ENCODE assay signal across 8 cellular contexts in genomic region chr12:12716845-12717585, GRCh38. TPM values are rescaled to one million over a fixed set of nuclear protein-coding genes. Genes with fewer than 3 reads are reported as not detected.
DNase-seq lines count a peak whose midpoint lies in the region; ATAC-seq and TF ChIP-seq lines count a peak whose summit lies in the region.

TSS of gene CDKN1B (plus strand) at chr12:12717368. CDS start at chr12:12717840, 472 bp downstream.

- peak within 1 kb of the TSS; percentile 97 for H3K4me3 Mint-ChIP-seq in activated naive CD8-positive, alpha-beta T cell treated with anti-CD3 and anti-CD28 coated beads for 36 hours
- H3K4me3 Mint-ChIP-seq in glutamatergic neuron (ENCODE audit: unreplicated experiment): peak within 1 kb of the TSS; percentile 99

- no peaks in the 10 kb centered on the region for H3K27me3 Mint-ChIP-seq in activated naive CD8-positive, alpha-beta T cell treated with anti-CD3 and anti-CD28 coated beads for 36 hours
- peaks cover 6% of the 10 kb centered on the region for H3K27me3 Mint-ChIP-seq in glutamatergic neuron (ENCODE audit: unreplicated experiment)

- H3K9me3 ChIP-seq in SU-DHL-6 (ENCODE audit: insufficient read depth, low read length): no peaks in the 10 kb centered on the region
- no peaks in the 10 kb centered on the region for H3K9me3 ChIP-seq in osteoblast (ENCODE audit: low read depth, low read length)
- no peaks in the 10 kb centered on the region for H3K9me3 ChIP-seq in thymus (ENCODE audit: control insufficient read depth)

- no peaks in the 10 kb centered on the region for H3K9me2 ChIP-seq in SU-DHL-6 (replicated peaks; ENCODE audit: insufficient read depth, low read length)

- peak within 1 kb of the TSS; percentile 88 for H3K9ac ChIP-seq in SU-DHL-6 (ENCODE audit: low read length)

- no peak for TF ChIP-seq CTCF in SU-DHL-6 (IDR thresholded peaks at IDR 0.05; ENCODE audit: insufficient read depth, low read length, poor library complexity, severe bottlenecking)
- TF ChIP-seq CTCF in glutamatergic neuron (IDR thresholded peaks at IDR 0.05; ENCODE audit: partially characterized antibody, unreplicated experiment): no peak
- TF ChIP-seq CTCF in osteoblast (IDR thresholded peaks at IDR 0.05; ENCODE audit: extremely low read depth, low read depth, low read length): no peak

- H4K20me1 ChIP-seq in SU-DHL-6 (ENCODE audit: low read depth, low read length): peaks cover 4% of the 10 kb centered on the region; the same call in 1 of the 2 replicates
- peaks cover 22% of the 10 kb centered on the region for H4K20me1 ChIP-seq in osteoblast (ENCODE audit: insufficient read depth, low read length)

- no peaks in the 10 kb centered on the region for H3K9me3 Mint-ChIP-seq in activated naive CD8-positive, alpha-beta T cell treated with anti-CD3 and anti-CD28 coated beads for 36 hours
- peaks cover 3% of the 10 kb centered on the region for H3K9me3 Mint-ChIP-seq in glutamatergic neuron (ENCODE audit: unreplicated experiment)

- H3K4me3 ChIP-seq in SU-DHL-6 (ENCODE audit: insufficient read depth, low read length, poor library complexity, severe bottlenecking): peak within 1 kb of the TSS; percentile 88
- peak within 1 kb of the TSS; percentile 81 for H3K4me3 ChIP-seq in osteoblast (ENCODE audit: insufficient read depth, low read length)
- H3K4me3 ChIP-seq in thymus (ENCODE audit: low read length): peak within 1 kb of the TSS; percentile 96

- H3K27ac ChIP-seq in SU-DHL-6 (ENCODE audit: low read depth, low read length): peak within 1 kb of the TSS; percentile 55
- peak within 1 kb of the TSS; percentile 97 for H3K27ac ChIP-seq in osteoblast (ENCODE audit: low read depth, low read length)
- H3K27ac ChIP-seq in thymus (ENCODE audit: low read depth): peak within 1 kb of the TSS; percentile 100

- H3K36me3 ChIP-seq in SU-DHL-6 (ENCODE audit: low read length) (peaks cover 17% of the 10 kb centered on the region; the same call in 1 of the 2 replicates), osteoblast (ENCODE audit: insufficient read depth, low read length) (peaks cover 24% of the 10 kb centered on the region), thymus (ENCODE audit: control insufficient read depth, insufficient read depth) (peaks cover 4% of the 10 kb centered on the region)

- peak within 1 kb of the TSS; percentile 89 for H3K4me2 ChIP-seq in SU-DHL-6 (ENCODE audit: low read depth, low read length, poor library complexity, severe bottlenecking)
- peak within 1 kb of the TSS; percentile 95 for H3K4me2 ChIP-seq in osteoblast (ENCODE audit: insufficient read depth, low read length)

- DNase-seq in GM04503 (ENCODE audit: low read depth): peak; percentile 71
- DNase-seq in NCI-H1417 (lab: John Stamatoyannopoulos, UW): peak; percentile 95 to 97 (median 96)
- DNase-seq in activated naive CD8-positive, alpha-beta T cell treated with anti-CD3 and anti-CD28 coated beads for 36 hours: peak; percentile 89
- DNase-seq in glutamatergic neuron: peak; percentile 82
- peak; percentile 97 for DNase-seq in osteoblast (ENCODE audit: insufficient read length, low spot score, missing footprints)

- H3K79me2 ChIP-seq in SU-DHL-6 (ENCODE audit: insufficient read depth, low read length): peaks cover 19% of the 10 kb centered on the region; the same call in 1 of the 2 replicates
- H3K79me2 ChIP-seq in osteoblast (ENCODE audit: insufficient read depth, low read length): peaks cover 48% of the 10 kb centered on the region

- peaks cover 17% of the 10 kb centered on the region for H3F3A ChIP-seq in SU-DHL-6 (ENCODE audit: insufficient read depth)

- peak within 1 kb of the TSS; percentile 98 for H3K27ac Mint-ChIP-seq in activated naive CD8-positive, alpha-beta T cell treated with anti-CD3 and anti-CD28 coated beads for 36 hours
- peak within 1 kb of the TSS; percentile 94 for H3K27ac Mint-ChIP-seq in glutamatergic neuron (ENCODE audit: unreplicated experiment)

- H3K36me3 Mint-ChIP-seq in activated naive CD8-positive, alpha-beta T cell treated with anti-CD3 and anti-CD28 coated beads for 36 hours: peaks cover 36% of the 10 kb centered on the region
- H3K36me3 Mint-ChIP-seq in glutamatergic neuron (ENCODE audit: unreplicated experiment): no peaks in the 10 kb centered on the region

- H3K4me1 Mint-ChIP-seq in activated naive CD8-positive, alpha-beta T cell treated with anti-CD3 and anti-CD28 coated beads for 36 hours: peaks cover 54% of the 10 kb centered on the region
- H3K4me1 Mint-ChIP-seq in glutamatergic neuron (ENCODE audit: low read depth, unreplicated experiment): peaks cover 38% of the 10 kb centered on the region

- ATAC-seq in HG02610 (IDR thresholded peaks at IDR 0.05; ENCODE audit: unreplicated experiment): peak; percentile 49

- no peaks in the 10 kb centered on the region for H3K27me3 ChIP-seq in SU-DHL-6 (ENCODE audit: low read length)
- H3K27me3 ChIP-seq in osteoblast (ENCODE audit: insufficient read depth, low read length): no peaks in the 10 kb centered on the region
- H3K27me3 ChIP-seq in thymus (ENCODE audit: control insufficient read depth, insufficient read depth): no peaks in the 10 kb centered on the region

- peaks cover 43% of the 10 kb centered on the region for H3K4me1 ChIP-seq in osteoblast (ENCODE audit: insufficient read depth, low read length)
- peaks cover 7% of the 10 kb centered on the region for H3K4me1 ChIP-seq in thymus (ENCODE audit: control insufficient read depth, insufficient read depth, low read length)

- H2AFZ ChIP-seq in SU-DHL-6 (ENCODE audit: low read depth, low read length, severe bottlenecking): peak within 1 kb of the TSS; percentile 64
- H2AFZ ChIP-seq in osteoblast (ENCODE audit: low read length): peak within 1 kb of the TSS; percentile 86

- WGBS in thymus: under 1% methylated on average over 78 of the region's 78 CpGs

RNA-seq across cellular contexts. Expression of gene CDKN1B, which starts in this region (rescaled TPM):
- 10 to 100 TPM; 26.0 to 26.1 TPM for total RNA-seq in activated naive CD8-positive, alpha-beta T cell treated with anti-CD3 and anti-CD28 coated beads for 36 hours
- total RNA-seq in glutamatergic neuron (ENCODE audit: unreplicated experiment) (36.0 TPM), osteoblast (44.5 and 52.8 TPM in 2 replicates)
- 103 TPM for polyA plus RNA-seq in thymus

Comparison
In these comparisons a context has a peak if more than half of its experiments do, and no peak if none do; other contexts are left out.
1. Peak in every context shown above with its lines: DNase-seq, ATAC-seq, H3K4me3 ChIP-seq and H3K27ac ChIP-seq.